Comparison of ENCODE assay signal across 1 cellular context in the genomic region with DNA sequence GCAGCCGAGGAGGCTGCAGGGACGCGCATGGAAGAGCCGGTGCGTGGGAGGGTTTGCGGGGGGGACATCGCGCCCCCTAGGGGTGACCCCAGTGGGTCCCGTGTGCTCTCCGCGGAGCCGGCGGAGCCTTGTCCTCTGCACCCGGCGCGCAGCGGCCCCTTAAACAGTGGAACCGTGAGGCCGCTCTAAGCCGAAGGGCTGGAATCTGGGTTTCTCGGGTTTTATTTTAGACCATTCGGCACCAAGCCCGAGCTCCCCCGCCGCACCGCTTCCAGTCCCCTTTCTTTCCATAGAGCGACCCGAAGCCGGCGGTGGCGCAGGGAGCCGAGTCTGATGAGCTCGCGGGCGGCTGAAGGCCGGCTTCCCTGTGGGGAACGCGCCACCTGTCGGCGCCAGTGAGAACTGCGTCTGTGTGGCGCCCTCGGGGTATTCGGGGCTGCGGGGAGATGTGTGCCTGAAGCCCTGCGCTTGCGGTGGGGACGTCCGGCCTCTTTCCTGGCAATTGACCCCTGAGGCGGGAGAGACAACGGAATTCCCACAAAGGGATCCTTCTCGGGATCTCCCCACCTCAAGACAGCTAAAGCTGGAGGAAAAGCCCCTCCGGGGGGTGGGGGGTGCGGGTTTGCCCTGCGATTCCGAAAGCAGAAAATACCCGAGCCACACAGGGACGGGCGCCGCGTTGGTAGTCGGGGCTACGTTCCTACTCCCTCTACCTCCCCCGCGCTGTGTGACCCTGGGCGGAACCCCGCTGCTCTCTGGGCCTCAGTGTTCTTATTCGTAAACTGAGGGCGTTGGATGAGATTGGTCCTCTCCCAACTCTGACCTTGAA.
TF ChIP-seq lines count a peak whose summit lies in the region.

No MANE protein-coding gene starts in this region.

TF ChIP-seq in K562, 482 proteins besides CTCF, POLR2A, EP300 and RAD21 (continued from another document and continues in another):
- TF ChIP-seq, protein P1, sequence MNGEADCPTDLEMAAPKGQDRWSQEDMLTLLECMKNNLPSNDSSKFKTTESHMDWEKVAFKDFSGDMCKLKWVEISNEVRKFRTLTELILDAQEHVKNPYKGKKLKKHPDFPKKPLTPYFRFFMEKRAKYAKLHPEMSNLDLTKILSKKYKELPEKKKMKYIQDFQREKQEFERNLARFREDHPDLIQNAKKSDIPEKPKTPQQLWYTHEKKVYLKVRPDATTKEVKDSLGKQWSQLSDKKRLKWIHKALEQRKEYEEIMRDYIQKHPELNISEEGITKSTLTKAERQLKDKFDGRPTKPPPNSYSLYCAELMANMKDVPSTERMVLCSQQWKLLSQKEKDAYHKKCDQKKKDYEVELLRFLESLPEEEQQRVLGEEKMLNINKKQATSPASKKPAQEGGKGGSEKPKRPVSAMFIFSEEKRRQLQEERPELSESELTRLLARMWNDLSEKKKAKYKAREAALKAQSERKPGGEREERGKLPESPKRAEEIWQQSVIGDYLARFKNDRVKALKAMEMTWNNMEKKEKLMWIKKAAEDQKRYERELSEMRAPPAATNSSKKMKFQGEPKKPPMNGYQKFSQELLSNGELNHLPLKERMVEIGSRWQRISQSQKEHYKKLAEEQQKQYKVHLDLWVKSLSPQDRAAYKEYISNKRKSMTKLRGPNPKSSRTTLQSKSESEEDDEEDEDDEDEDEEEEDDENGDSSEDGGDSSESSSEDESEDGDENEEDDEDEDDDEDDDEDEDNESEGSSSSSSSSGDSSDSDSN (IDR thresholded peaks at IDR 0.05; ENCODE audit: borderline replicate concordance in 1 of 2, low read depth in 2 of 2, low read length in 2 of 2), result no peak
- no peak for TF ChIP-seq ATF1 (CRISPR knock-in tag; IDR thresholded peaks at IDR 0.05)
- no peak for TF ChIP-seq ATF1 (tag; IDR thresholded peaks at IDR 0.05)
- TF ChIP-seq DACH1 (IDR thresholded peaks at IDR 0.05; ENCODE audit: partially characterized antibody), result no peak
- no peak for TF ChIP-seq ESRRB (CRISPR knock-in tag; IDR thresholded peaks at IDR 0.05; ENCODE audit: borderline replicate concordance)
- no peak for TF ChIP-seq SNRNP70 (optimal IDR thresholded peaks at IDR 0.05; ENCODE audit: low read depth, low read length)
- no peak for TF ChIP-seq TBP (optimal IDR thresholded peaks at IDR 0.05; ENCODE audit: low read depth, low read length)
- TF ChIP-seq ZNF76 (CRISPR knock-in tag; IDR thresholded peaks at IDR 0.05; ENCODE audit: borderline replicate concordance), result no peak
- TF ChIP-seq SREBF1 (IDR thresholded peaks at IDR 0.05; ENCODE audit: borderline replicate concordance, low read depth, low read length), result no peak
- no peak for TF ChIP-seq RBFOX2 (IDR thresholded peaks at IDR 0.05; ENCODE audit: low read depth, low read length)
- TF ChIP-seq IFI16 (CRISPR knock-in tag; IDR thresholded peaks at IDR 0.05), result no peak
- no peak for TF ChIP-seq MEIS2 (IDR thresholded peaks at IDR 0.05; ENCODE audit: partially characterized antibody)
- no peak for TF ChIP-seq ZNF507 (tag; conservative IDR thresholded peaks at IDR 0.05)
- no peak for TF ChIP-seq CUX1 (CRISPR knock-in tag; IDR thresholded peaks at IDR 0.05)
- no peak for TF ChIP-seq ZNF644 (tag; IDR thresholded peaks at IDR 0.05; ENCODE audit: low read depth)
- no peak for TF ChIP-seq POLR2G (IDR thresholded peaks at IDR 0.05; ENCODE audit: low read depth, low read length)
- TF ChIP-seq, protein P2, sequence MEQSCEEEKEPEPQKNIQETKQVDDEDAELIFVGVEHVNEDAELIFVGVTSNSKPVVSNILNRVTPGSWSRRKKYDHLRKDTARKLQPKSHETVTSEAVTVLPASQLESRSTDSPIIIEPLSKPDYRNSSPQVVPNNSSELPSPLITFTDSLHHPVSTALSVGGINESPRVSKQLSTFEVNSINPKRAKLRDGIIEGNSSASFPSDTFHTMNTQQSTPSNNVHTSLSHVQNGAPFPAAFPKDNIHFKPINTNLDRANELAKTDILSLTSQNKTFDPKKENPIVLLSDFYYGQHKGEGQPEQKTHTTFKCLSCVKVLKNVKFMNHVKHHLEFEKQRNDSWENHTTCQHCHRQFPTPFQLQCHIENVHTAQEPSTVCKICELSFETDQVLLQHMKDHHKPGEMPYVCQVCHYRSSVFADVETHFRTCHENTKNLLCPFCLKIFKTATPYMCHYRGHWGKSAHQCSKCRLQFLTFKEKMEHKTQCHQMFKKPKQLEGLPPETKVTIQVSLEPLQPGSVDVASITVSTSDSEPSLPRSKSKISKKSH (CRISPR knock-in tag; IDR thresholded peaks at IDR 0.05), result no peak
- TF ChIP-seq TSC22D4 (tag; IDR thresholded peaks at IDR 0.05), result no peak
- no peak for TF ChIP-seq ARHGAP35 (IDR thresholded peaks at IDR 0.05; ENCODE audit: partially characterized antibody)
- TF ChIP-seq PHF8 (IDR thresholded peaks at IDR 0.05; ENCODE audit: borderline replicate concordance, low read length), result no peak
- no peak for TF ChIP-seq STAT6 (CRISPR knock-in tag; IDR thresholded peaks at IDR 0.05)
- TF ChIP-seq ZC3H8 (IDR thresholded peaks at IDR 0.05), result no peak
- no peak for TF ChIP-seq VEZF1 (CRISPR knock-in tag; IDR thresholded peaks at IDR 0.05)
- TF ChIP-seq ZNF316 (IDR thresholded peaks at IDR 0.05), result peak; percentile 18; the same call in 1 of the 2 replicates
- TF ChIP-seq BRCA1 (IDR thresholded peaks at IDR 0.05), result no peak
- TF ChIP-seq BRCA1 (CRISPR knock-in tag; IDR thresholded peaks at IDR 0.05), result no peak
- TF ChIP-seq ZNF431 (CRISPR knock-in tag; IDR thresholded peaks at IDR 0.05), result 0 out of 2 replicates have a peak, but pooled peaks have one; percentile 16
- TF ChIP-seq SAP30 (IDR thresholded peaks at IDR 0.05; ENCODE audit: borderline replicate concordance, insufficient read depth, low read depth, low read length, poor library complexity, severe bottlenecking), result no peak
- no peak for TF ChIP-seq GABPA (tag; conservative IDR thresholded peaks at IDR 0.05; ENCODE audit: low read depth)
- TF ChIP-seq TCF7 (IDR thresholded peaks at IDR 0.05; ENCODE audit: borderline replicate concordance), result no peak
- no peak for TF ChIP-seq CEBPG (CRISPR knock-in tag; IDR thresholded peaks at IDR 0.05)
- no peak for TF ChIP-seq CEBPG (tag; conservative IDR thresholded peaks at IDR 0.05 in 1 of 2, IDR thresholded peaks at IDR 0.05 in 1 of 2)
- no peak for TF ChIP-seq E2F1 (CRISPR knock-in tag; IDR thresholded peaks at IDR 0.05)
- no peak for TF ChIP-seq RNF219 (CRISPR knock-in tag; IDR thresholded peaks at IDR 0.05)
- peak; percentile 69 for TF ChIP-seq RB1 (IDR thresholded peaks at IDR 0.05; ENCODE audit: low read depth)
- TF ChIP-seq JUND (IDR thresholded peaks at IDR 0.05; ENCODE audit: borderline replicate concordance, low read depth, low read length), result 0 out of 2 replicates have a peak, but pooled peaks have one; percentile 21
- TF ChIP-seq JUND (tag; IDR thresholded peaks at IDR 0.05; ENCODE audit: borderline replicate concordance, low read depth, low read length), result no peak
